ENCODE assay signal across 12 cellular contexts in the genomic region with DNA sequence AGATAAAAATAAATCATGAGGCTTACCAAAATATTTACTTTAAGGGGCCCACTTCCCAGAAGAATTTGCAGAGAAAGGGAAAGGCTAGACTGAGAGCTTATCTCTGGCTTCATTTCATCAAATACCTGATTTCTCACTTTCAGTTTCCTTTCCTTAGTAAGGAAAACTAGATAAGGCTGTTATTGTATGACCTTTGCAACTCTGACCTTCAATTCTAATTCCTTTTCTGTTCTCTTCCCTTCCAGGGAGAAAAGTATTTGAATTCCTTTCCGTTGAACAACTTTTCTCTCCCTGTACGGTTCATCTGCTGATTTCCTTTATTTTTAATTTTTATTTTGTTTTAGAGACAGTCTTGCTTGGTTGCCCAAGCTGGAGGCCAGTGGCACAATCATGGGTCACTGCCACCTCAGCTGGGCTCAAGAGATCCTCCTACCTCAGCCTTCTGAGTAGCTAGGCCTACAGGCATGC. TPM values are rescaled to one million over a fixed set of nuclear protein-coding genes. Genes with fewer than 3 reads are reported as not detected.
DNase-seq lines count a peak whose midpoint lies in the region; ATAC-seq and TF ChIP-seq lines count a peak whose summit lies in the region.
"Had no signal": no experiment of that assay in that cellular context is flagged by ENCODE, and none has a peak within 500 bp of the region (broad histone marks: within the 10 kb centered on the region; RNA-seq: fewer than 3 reads in every experiment).

No MANE protein-coding gene starts in this region.

- H3K27ac ChIP-seq in SK-N-SH (ENCODE audit: low read depth in 2 of 2, low read length in 1 of 2): no peak overlapping the region
- H3K27ac ChIP-seq in hepatocyte: peak overlapping the region; percentile 38
- H3K27ac ChIP-seq in prostate gland: no peak overlapping the region
- H3K27ac ChIP-seq: 22Rv1 had no signal

- H3K79me2 ChIP-seq in SK-N-SH (ENCODE audit: insufficient read depth): no peaks in the 10 kb centered on the region
- H3K79me2 ChIP-seq in hepatocyte: no peaks in the 10 kb centered on the region

- H3K9ac ChIP-seq in SK-N-SH: no peak overlapping the region

- TF ChIP-seq RAD21 in SK-N-SH (IDR thresholded peaks at IDR 0.05; ENCODE audit: low read length): no peak

- no peaks in the 10 kb centered on the region for H3K9me3 ChIP-seq in SK-N-SH
- no peaks in the 10 kb centered on the region for H3K9me3 ChIP-seq in hepatocyte (ENCODE audit: low read depth)
- no peaks in the 10 kb centered on the region for H3K9me3 ChIP-seq in prostate gland

- ATAC-seq in SK-N-SH treated with all-trans-retinoic acid at 6 μM for 48 hours (no peak), HG02678 (IDR thresholded peaks at IDR 0.05; ENCODE audit: unreplicated experiment) (no peak)
- peak; percentile 66 for ATAC-seq in stimulated activated memory B cell treated with anti-CD40 and anti-IgM and Interleukin-4, amounts not matched to agents 10 μg/mL and 1 μg/mL and 100 μg/mL, for 72 hours
- ATAC-seq: Panc1 had no signal

- no peak overlapping the region for H3K4me3 Mint-ChIP-seq in activated T-helper 1 cell treated with anti-CD3 and anti-CD28 coated beads, Interleukin-12 subunit alpha, Interleukin-12 subunit beta, Interleukin-2, Interleukin-4 antibody, amounts not matched to agents 30 ng/mL and 10 ng/mL and 1 ng/mL, durations not matched to agents 14 hours and 24 hours and 36 hours
- H3K4me3 Mint-ChIP-seq in stimulated activated memory B cell treated with anti-CD40 and anti-IgM and Interleukin-4, amounts not matched to agents 10 μg/mL and 1 μg/mL and 100 μg/mL, for 72 hours: no peak overlapping the region
- H3K4me3 Mint-ChIP-seq: neural crest cell had no signal

- H3K4me1 ChIP-seq in SK-N-SH (ENCODE audit: control insufficient read depth in 1 of 2, insufficient read depth in 2 of 2, low read depth in 1 of 2, low read length in 1 of 2) (peaks cover 0 to 8% of the 10 kb centered on the region in 2 experiments; a peak in 1 of 4 replicates), hepatocyte (ENCODE audit: insufficient read depth) (peaks cover 9% of the 10 kb centered on the region), prostate gland (replicated peaks) (no peaks in the 10 kb centered on the region)

- CTCF ChIA-PET in SK-N-SH (lab: Yijun Ruan, JAX): interaction anchor here (1.7 to 3.5 kb wide), 3 partner anchors 19 to 305 kb away, joined by 7 to 17 read pairs (median 7); a partner anchor contains a TSS

- peak overlapping the region; percentile 86 for H3K27ac Mint-ChIP-seq in activated T-helper 1 cell treated with anti-CD3 and anti-CD28 coated beads, Interleukin-12 subunit alpha, Interleukin-12 subunit beta, Interleukin-2, Interleukin-4 antibody, amounts not matched to agents 30 ng/mL and 10 ng/mL and 1 ng/mL, durations not matched to agents 14 hours and 24 hours and 36 hours
- peak overlapping the region; percentile 93 for H3K27ac Mint-ChIP-seq in stimulated activated memory B cell treated with anti-CD40 and anti-IgM and Interleukin-4, amounts not matched to agents 10 μg/mL and 1 μg/mL and 100 μg/mL, for 72 hours

- no peak for TF ChIP-seq POLR2A in prostate gland (IDR thresholded peaks at IDR 0.05)

- H3K27me3 ChIP-seq in SK-N-SH (ENCODE audit: insufficient read depth) (no peaks in the 10 kb centered on the region), hepatocyte (no peaks in the 10 kb centered on the region), prostate gland (replicated peaks; ENCODE audit: insufficient read depth) (no peaks in the 10 kb centered on the region)

- peaks cover 3% of the 10 kb centered on the region for H3K36me3 Mint-ChIP-seq in activated T-helper 1 cell treated with anti-CD3 and anti-CD28 coated beads, Interleukin-12 subunit alpha, Interleukin-12 subunit beta, Interleukin-2, Interleukin-4 antibody, amounts not matched to agents 30 ng/mL and 10 ng/mL and 1 ng/mL, durations not matched to agents 14 hours and 24 hours and 36 hours (ENCODE audit: low read depth)
- H3K36me3 Mint-ChIP-seq in stimulated activated memory B cell treated with anti-CD40 and anti-IgM and Interleukin-4, amounts not matched to agents 10 μg/mL and 1 μg/mL and 100 μg/mL, for 72 hours: no peaks in the 10 kb centered on the region

- H4K20me1 ChIP-seq in SK-N-SH (ENCODE audit: insufficient read depth): no peaks in the 10 kb centered on the region
- no peaks in the 10 kb centered on the region for H4K20me1 ChIP-seq in hepatocyte (ENCODE audit: insufficient read depth, poor library complexity, severe bottlenecking)

- H3F3A ChIP-seq in SK-N-SH (replicated peaks; ENCODE audit: insufficient read depth): peaks cover 11% of the 10 kb centered on the region

- H2AFZ ChIP-seq in SK-N-SH (ENCODE audit: low read depth) (0 out of 2 replicates have a peak overlapping the region, but pooled peaks have one; percentile 39), hepatocyte (no peak overlapping the region)

- H3K4me1 Mint-ChIP-seq in activated T-helper 1 cell treated with anti-CD3 and anti-CD28 coated beads, Interleukin-12 subunit alpha, Interleukin-12 subunit beta, Interleukin-2, Interleukin-4 antibody, amounts not matched to agents 30 ng/mL and 10 ng/mL and 1 ng/mL, durations not matched to agents 14 hours and 24 hours and 36 hours (ENCODE audit: low read depth): peaks cover 34% of the 10 kb centered on the region
- H3K4me1 Mint-ChIP-seq in stimulated activated memory B cell treated with anti-CD40 and anti-IgM and Interleukin-4, amounts not matched to agents 10 μg/mL and 1 μg/mL and 100 μg/mL, for 72 hours: peaks cover 67% of the 10 kb centered on the region
- H3K4me1 Mint-ChIP-seq: neural crest cell had no signal

- intact Hi-C loops in activated T-helper 1 cell treated with anti-CD3 and anti-CD28 coated beads, Interleukin-12 subunit alpha, Interleukin-12 subunit beta, Interleukin-2, Interleukin-4 antibody, amounts not matched to agents 30 ng/mL and 10 ng/mL and 1 ng/mL, durations not matched to agents 14 hours and 24 hours and 36 hours (cut with micrococcal nuclease): no loop called here
- intact Hi-C loops in prostate gland (cut with DNase I): no loop called here

- H3K9me2 ChIP-seq in SK-N-SH (no peaks in the 10 kb centered on the region), hepatocyte (replicated peaks; ENCODE audit: insufficient read depth) (no peaks in the 10 kb centered on the region)

- DNase-seq in SK-N-SH (no peak), hepatocyte (ENCODE audit: low spot score) (no peak), prostate gland (ENCODE audit: low spot score) (no peak), SK-N-DZ (ENCODE audit: low spot score) (no peak)
- no peak for DNase-seq in activated T-helper 1 cell treated with anti-CD3 and anti-CD28 coated beads, Interleukin-12 subunit alpha, Interleukin-12 subunit beta, Interleukin-2, Interleukin-4 antibody, amounts not matched to agents 30 ng/mL and 10 ng/mL and 1 ng/mL, durations not matched to agents 14 hours and 24 hours and 36 hours (ENCODE audit: low spot score)
- DNase-seq: NCI-H187 had no signal

- no peaks in the 10 kb centered on the region for H3K27me3 Mint-ChIP-seq in activated T-helper 1 cell treated with anti-CD3 and anti-CD28 coated beads, Interleukin-12 subunit alpha, Interleukin-12 subunit beta, Interleukin-2, Interleukin-4 antibody, amounts not matched to agents 30 ng/mL and 10 ng/mL and 1 ng/mL, durations not matched to agents 14 hours and 24 hours and 36 hours (ENCODE audit: insufficient read depth)
- H3K27me3 Mint-ChIP-seq in stimulated activated memory B cell treated with anti-CD40 and anti-IgM and Interleukin-4, amounts not matched to agents 10 μg/mL and 1 μg/mL and 100 μg/mL, for 72 hours: no peaks in the 10 kb centered on the region

- 77% methylated on average over 2 of the region's 2 CpGs for WGBS in SK-N-SH (ENCODE audit: low lambda C conversion rate)
- WGBS in hepatocyte (ENCODE audit: low lambda C conversion rate, missing lambda C conversion rate): 63% methylated on average over 2 of the region's 2 CpGs
- 51% methylated on average over 2 of the region's 2 CpGs for WGBS in prostate gland

- TF ChIP-seq CTCF in SK-N-SH (IDR thresholded peaks at IDR 0.05): no peak
- no peak for TF ChIP-seq CTCF in hepatocyte (IDR thresholded peaks at IDR 0.05; ENCODE audit: poor library complexity)
- no peak for TF ChIP-seq CTCF in prostate gland (IDR thresholded peaks at IDR 0.05)

- POLR2A ChIA-PET in SK-N-SH (lab: Yijun Ruan, JAX): interaction anchor here (1.1 kb wide), 1 partner anchor 19 kb away, joined by 3 read pairs; a partner anchor contains a TSS

- no peak for TF ChIP-seq EP300 in SK-N-SH (IDR thresholded peaks at IDR 0.05; ENCODE audit: borderline replicate concordance in 1 of 2, low read depth in 1 of 2, low read length in 1 of 2)

- no peaks in the 10 kb centered on the region for H3K36me3 ChIP-seq in SK-N-SH (replicated peaks in 1 of 2; ENCODE audit: control insufficient read depth in 1 of 2, insufficient read depth in 2 of 2, low read length in 1 of 2)
- no peaks in the 10 kb centered on the region for H3K36me3 ChIP-seq in hepatocyte (replicated peaks; ENCODE audit: insufficient read depth, low read depth)
- H3K36me3 ChIP-seq in prostate gland: no peaks in the 10 kb centered on the region

- H3K4me3 ChIP-seq in SK-N-SH (ENCODE audit: low read depth in 2 of 2, low read length in 1 of 2) (no peak overlapping the region), hepatocyte (no peak overlapping the region), prostate gland (no peak overlapping the region)

- H3K4me2 ChIP-seq in SK-N-SH: 0 out of 2 replicates have a peak overlapping the region, but pooled peaks have one; percentile 8
- no peak overlapping the region for H3K4me2 ChIP-seq in hepatocyte

- H3K9me3 Mint-ChIP-seq in activated T-helper 1 cell treated with anti-CD3 and anti-CD28 coated beads, Interleukin-12 subunit alpha, Interleukin-12 subunit beta, Interleukin-2, Interleukin-4 antibody, amounts not matched to agents 30 ng/mL and 10 ng/mL and 1 ng/mL, durations not matched to agents 14 hours and 24 hours and 36 hours: no peaks in the 10 kb centered on the region
- H3K9me3 Mint-ChIP-seq in stimulated activated memory B cell treated with anti-CD40 and anti-IgM and Interleukin-4, amounts not matched to agents 10 μg/mL and 1 μg/mL and 100 μg/mL, for 72 hours: no peaks in the 10 kb centered on the region
- H3K9me3 Mint-ChIP-seq: neural crest cell had no signal

RNA-seq across cellular contexts. Expression of a gene that starts 7.1 kb away (rescaled TPM):
- 8.4 and 9.3 TPM in 2 replicates for polyA plus RNA-seq in SK-N-SH (2012; rRNA removed)
- polyA plus RNA-seq in SK-N-SH (2012; cell fraction: cytosol; rRNA removed): 9.5 and 9.8 TPM in 2 replicates
- 6.1 and 9.6 TPM in 2 replicates for polyA plus RNA-seq in SK-N-SH (2012; cell fraction: nucleus; rRNA removed)
- total RNA-seq in activated T-helper 1 cell treated with anti-CD3 and anti-CD28 coated beads, Interleukin-12 subunit alpha, Interleukin-12 subunit beta, Interleukin-2, Interleukin-4 antibody, amounts not matched to agents 30 ng/mL and 10 ng/mL and 1 ng/mL, durations not matched to agents 14 hours and 24 hours and 36 hours: 43.4 and 48.1 TPM in 2 replicates
- 29.5 and 31.3 TPM in 2 replicates for total RNA-seq in hepatocyte
- 37.8 and 38.7 TPM in 2 replicates for polyA plus RNA-seq in hepatocyte
- total RNA-seq in prostate gland: 10 to 100 TPM; 19.6 to 21.8 TPM
- 6.4 and 7.3 TPM in 2 replicates for polyA plus RNA-seq in SK-N-DZ (2014; cell fraction: cytosol; rRNA removed)
- 7.2 and 9.6 TPM in 2 replicates for polyA plus RNA-seq in SK-N-DZ (2014; cell fraction: nucleus; rRNA removed)

RNA-seq across cellular contexts. Expression of a gene that starts 19.2 kb away (rescaled TPM):
- polyA plus RNA-seq in SK-N-SH (2012; rRNA removed) (3.0 and 5.2 TPM in 2 replicates), hepatocyte (18.1 and 19.0 TPM in 2 replicates)
- 5.1 and 6.3 TPM in 2 replicates for polyA plus RNA-seq in SK-N-SH (2012; cell fraction: cytosol; rRNA removed)
- 3.1 and 3.7 TPM in 2 replicates for polyA plus RNA-seq in SK-N-SH (2012; cell fraction: nucleus; rRNA removed)
- total RNA-seq in activated T-helper 1 cell treated with anti-CD3 and anti-CD28 coated beads, Interleukin-12 subunit alpha, Interleukin-12 subunit beta, Interleukin-2, Interleukin-4 antibody, amounts not matched to agents 30 ng/mL and 10 ng/mL and 1 ng/mL, durations not matched to agents 14 hours and 24 hours and 36 hours: 11.5 and 13.6 TPM in 2 replicates
- total RNA-seq in hepatocyte (4.5 and 13.0 TPM in 2 replicates), prostate gland (10 to 100 TPM; 15.4 to 17.1 TPM)
- 20.5 and 22.1 TPM in 2 replicates for polyA plus RNA-seq in SK-N-DZ (2014; cell fraction: cytosol; rRNA removed)
- polyA plus RNA-seq in SK-N-DZ (2014; cell fraction: nucleus; rRNA removed): 6.5 and 11.0 TPM in 2 replicates

RNA-seq across cellular contexts. Expression of a gene that starts 19.5 kb away (rescaled TPM):
- 8.3 and 9.7 TPM in 2 replicates for polyA plus RNA-seq in SK-N-SH (2012; rRNA removed)
- 9.5 and 11.4 TPM in 2 replicates for polyA plus RNA-seq in SK-N-SH (2012; cell fraction: cytosol; rRNA removed)
- polyA plus RNA-seq in SK-N-SH (2012; cell fraction: nucleus; rRNA removed): 5.6 and 9.6 TPM in 2 replicates
- total RNA-seq in activated T-helper 1 cell treated with anti-CD3 and anti-CD28 coated beads, Interleukin-12 subunit alpha, Interleukin-12 subunit beta, Interleukin-2, Interleukin-4 antibody, amounts not matched to agents 30 ng/mL and 10 ng/mL and 1 ng/mL, durations not matched to agents 14 hours and 24 hours and 36 hours: 22.7 and 23.4 TPM in 2 replicates
- 18.3 and 18.5 TPM in 2 replicates for total RNA-seq in hepatocyte
- 13.8 and 14.0 TPM in 2 replicates for polyA plus RNA-seq in hepatocyte
- 10 to 100 TPM in 1 of 2 donors, 1 to 10 TPM in 1; 7.1 to 12.5 TPM for total RNA-seq in prostate gland
- polyA plus RNA-seq in SK-N-DZ (2014; cell fraction: cytosol; rRNA removed): 13.4 and 15.2 TPM in 2 replicates
- 8.3 and 11.4 TPM in 2 replicates for polyA plus RNA-seq in SK-N-DZ (2014; cell fraction: nucleus; rRNA removed)
